In the genomic region with DNA sequence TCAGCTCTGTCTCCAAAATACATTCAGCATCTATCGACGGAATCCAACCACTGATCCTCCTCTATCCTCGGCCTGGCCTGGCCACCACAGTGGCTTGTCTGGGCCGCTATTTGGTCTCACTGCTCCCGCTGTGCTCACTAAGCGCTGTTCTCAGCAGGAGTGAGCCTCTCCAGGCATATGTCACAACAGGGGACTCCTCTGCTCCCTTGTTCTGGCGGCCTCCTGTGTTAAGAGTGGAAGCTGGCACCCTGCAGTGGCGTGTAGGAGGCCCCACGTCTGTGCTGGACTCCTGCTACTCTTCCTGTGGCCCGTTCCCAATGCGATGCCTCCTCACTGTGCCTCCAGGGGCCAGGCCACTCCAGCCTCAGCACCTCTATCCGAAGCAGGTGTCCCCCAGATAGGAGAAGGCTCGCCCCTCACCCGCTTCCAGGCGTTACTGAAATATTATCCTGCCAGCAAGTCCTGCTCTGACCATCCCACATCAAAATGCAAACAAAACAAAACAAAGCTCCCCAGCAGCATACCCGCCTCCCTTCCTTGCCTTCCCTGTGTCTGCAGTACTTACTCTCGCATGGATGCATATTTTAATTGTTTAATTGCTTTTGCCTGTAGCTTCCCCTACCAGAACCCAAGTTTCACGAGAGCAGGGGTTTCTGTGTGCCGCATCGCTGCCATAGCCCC, we compare ENCODE assay signal across 17 cellular contexts. TPM values are rescaled to one million over a fixed set of nuclear protein-coding genes. Genes with fewer than 3 reads are reported as not detected.
DNase-seq lines count a peak whose midpoint lies in the region; ATAC-seq and TF ChIP-seq lines count a peak whose summit lies in the region.
"Had no signal": no experiment of that assay in that cellular context is flagged by ENCODE, and none has a peak within 500 bp of the region (broad histone marks: within the 10 kb centered on the region; RNA-seq: fewer than 3 reads in every experiment).

No MANE protein-coding gene starts in this region.

- H3K36me3 Mint-ChIP-seq in Caco-2 (ENCODE audit: insufficient read depth, unreplicated experiment) (peaks cover 33% of the 10 kb centered on the region), neural crest cell (ENCODE audit: low read depth) (peaks cover 20% of the 10 kb centered on the region)

- no peaks in the 10 kb centered on the region for H3K9me3 ChIP-seq in Caco-2
- H3K9me3 ChIP-seq: BE2C had no signal

- no TSS peak for BruUV-seq in Caco-2 (replicated peaks; lab: Mats Ljungman, UMichigan)

- H3K4me1 Mint-ChIP-seq in Caco-2 (ENCODE audit: low read depth, unreplicated experiment) (no peaks in the 10 kb centered on the region), neural crest cell (peaks cover 31% of the 10 kb centered on the region)

- H3K27ac ChIP-seq in angular gyrus (ENCODE audit: low read depth, low read length), result peak overlapping the region; percentile 60
- H3K27ac ChIP-seq: foreskin keratinocyte had no signal

- intact Hi-C loops in Caco-2 (cut with micrococcal nuclease; ENCODE audit: unreplicated experiment), result no loop called here

- H3K9me3 Mint-ChIP-seq in Caco-2 (ENCODE audit: unreplicated experiment), result no peaks in the 10 kb centered on the region
- H3K9me3 Mint-ChIP-seq in neural crest cell, result no peaks in the 10 kb centered on the region

- H3K27me3 Mint-ChIP-seq in Caco-2 (ENCODE audit: insufficient read depth, unreplicated experiment) (no peaks in the 10 kb centered on the region), neural crest cell (ENCODE audit: low read depth) (no peaks in the 10 kb centered on the region)

- POLR2A ChIA-PET in Caco-2 (lab: Charles Lee), result no interaction called here

- H3K4me3 ChIP-seq in Caco-2 (ENCODE audit: low read depth, low read length), result no peak overlapping the region

- H3K27ac Mint-ChIP-seq in Caco-2 (ENCODE audit: unreplicated experiment) (peak overlapping the region; percentile 1), neural crest cell (ENCODE audit: unreplicated experiment) (peak overlapping the region; percentile 10)

- TF ChIP-seq CTCF in Caco-2 (IDR thresholded peaks at IDR 0.05; ENCODE audit: insufficient read depth in 1 of 2, low read depth in 1 of 2, low read length in 1 of 2, severe bottlenecking in 1 of 2, unreplicated experiment in 1 of 2), result no peak
- no peak for TF ChIP-seq CTCF in neural crest cell (conservative IDR thresholded peaks at IDR 0.05)

- ATAC-seq in GM21825 (IDR thresholded peaks at IDR 0.05; ENCODE audit: unreplicated experiment), result no peak
- ATAC-seq: foreskin keratinocyte had no signal

- no peaks in the 10 kb centered on the region for H3K4me1 ChIP-seq in Caco-2
- H3K4me1 ChIP-seq: BE2C, foreskin keratinocyte had no signal

- DNase-seq in Caco-2 (no peak), NCI-H1417 (lab: John Stamatoyannopoulos, UW) (peak in 2 of 3 experiments; percentile 89 to 96), neural crest cell (ENCODE audit: low read depth, low spot score) (no peak), EL (no peak), GF-D8 (lab: John Stamatoyannopoulos, UW) (no peak)
- no peak for DNase-seq in activated CD4-positive, alpha-beta T cell treated with anti-CD3 and anti-CD28 coated beads for 1 hour
- DNase-seq: activated CD8-positive, alpha-beta memory T cell treated with anti-CD3 and anti-CD28 coated beads, Interleukin-2, amount 50 U/mL, for 4 hours; amygdala; BE2C; effector CD8-positive, alpha-beta T cell; foreskin keratinocyte; NCI-H1048; SIG-M5; stimulated activated CD4-positive, alpha-beta T cell treated with anti-CD3 and anti-CD28 coated beads, Interleukin-4, amount 100 ng/mL, for 24 hours; stimulated activated naive CD4-positive, alpha-beta T cell treated with Interleukin-2 at 50 U/mL for 16 hours had no signal

- no peaks in the 10 kb centered on the region for H3K36me3 ChIP-seq in Caco-2 (ENCODE audit: control insufficient read depth, insufficient read depth, low read length)

- no peak overlapping the region for H3K4me3 Mint-ChIP-seq in Caco-2 (ENCODE audit: unreplicated experiment)
- peak overlapping the region; percentile 34 for H3K4me3 Mint-ChIP-seq in neural crest cell

- CTCF ChIA-PET in Caco-2 (lab: Charles Lee), result no interaction called here

- H3K27me3 ChIP-seq in Caco-2 (replicated peaks; ENCODE audit: control insufficient read depth, insufficient read depth, low read length), result no peaks in the 10 kb centered on the region
- H3K27me3 ChIP-seq: BE2C, foreskin keratinocyte had no signal

RNA-seq across cellular contexts. Expression of gene CENPO, which starts 39.9 kb away (rescaled TPM):
- total RNA-seq in Caco-2 (2022) (54.8 and 58.3 TPM in 2 replicates), neural crest cell (69.3 and 69.7 TPM in 2 replicates)

RNA-seq across cellular contexts. Expression of gene PTRHD1, which starts 39.9 kb away (rescaled TPM):
- total RNA-seq in Caco-2 (2022), result 49.4 and 52.8 TPM in 2 replicates
- 38.2 and 42.7 TPM in 2 replicates for total RNA-seq in neural crest cell

Comparison
In these comparisons a context has a peak if more than half of its experiments do, and no peak if none do; other contexts are left out.
1. DNase-seq: peak in NCI-H1417 (2 of 3); none in Caco-2 (0 of 2), neural crest cell (single experiment), EL (single experiment), GF-D8 (single experiment) and activated CD4-positive, alpha-beta T cell treated with anti-CD3 and anti-CD28 coated beads for 1 hour (single experiment).